ENCODE assay signal across 33 cellular contexts in genomic region chr9:114745879-114746550, GRCh38. TPM values are rescaled to one million over a fixed set of nuclear protein-coding genes. Genes with fewer than 3 reads are reported as not detected.
DNase-seq lines count a peak whose midpoint lies in the region; ATAC-seq, FAIRE-seq and TF ChIP-seq lines count a peak whose summit lies in the region.
"Had no signal": no experiment of that assay in that cellular context is flagged by ENCODE, and none has a peak within 500 bp of the region (broad histone marks: within the 10 kb centered on the region; RNA-seq: fewer than 3 reads in every experiment).

No MANE protein-coding gene starts in this region.

- no peak overlapping the region for H3K4me3 Mint-ChIP-seq in activated naive CD4-positive, alpha-beta T cell treated with anti-CD3 and anti-CD28 coated beads, Interleukin-2, amount 50 U/mL, for 24 hours
- H3K4me3 Mint-ChIP-seq: activated T-cell treated with anti-CD3 and anti-CD28 coated beads, Interleukin-2, amount 50 U/mL, for 24 hours; effector memory CD8-positive, alpha-beta T cell; naive thymus-derived CD4-positive, alpha-beta T cell; T-helper 1 cell treated with Interleukin-12 subunit alpha and Interleukin-12 subunit beta and Interleukin-4 antibody, amounts not matched to agents 30 μg/mL and 1 μg/mL, for 36 hours had no signal

- H3K36me3 ChIP-seq in endothelial cell of umbilical vein (ENCODE audit: control insufficient read depth in 2 of 2, extremely low read depth in 1 of 2, insufficient read depth in 2 of 2, low read length in 2 of 2) (no peaks in the 10 kb centered on the region), esophagus squamous epithelium (no peaks in the 10 kb centered on the region)
- H3K36me3 ChIP-seq: adrenal gland, breast epithelium, colonic mucosa, esophagus muscularis mucosa, gastrocnemius medialis, HAP-1, left ventricle myocardium inferior, stomach, tibial nerve had no signal

- intact Hi-C loops in endothelial cell of umbilical vein (cut with micrococcal nuclease): loop anchor here (1.0 kb wide), 2 partner anchors 33 to 147 kb away; no protein-coding TSS in a partner anchor
- intact Hi-C loops in esophagus squamous epithelium (cut with DNase I): no loop called here

- no peaks in the 10 kb centered on the region for H4K20me1 ChIP-seq in endothelial cell of umbilical vein (replicated peaks; ENCODE audit: control insufficient read depth, extremely low read depth, insufficient read depth, low read length)

- H3K27me3 ChIP-seq in endothelial cell of umbilical vein (ENCODE audit: control insufficient read depth in 2 of 2, insufficient read depth in 2 of 2, low read length in 2 of 2) (no peaks in the 10 kb centered on the region), esophagus squamous epithelium (no peaks in the 10 kb centered on the region)
- H3K27me3 ChIP-seq: adrenal gland, breast epithelium, colonic mucosa, esophagus muscularis mucosa, gastrocnemius medialis, stomach, tibial nerve had no signal

- POLR2A ChIA-PET in RWPE1 (lab: Yijun Ruan, JAX; ENCODE audit: low non-redundant PET) (no interaction called here), endothelial cell of umbilical vein (lab: Charles Lee) (no interaction called here)

- TF ChIP-seq POLR2A in endothelial cell of umbilical vein (IDR thresholded peaks at IDR 0.05; ENCODE audit: low read depth, low read length): no peak
- TF ChIP-seq POLR2A in esophagus squamous epithelium (IDR thresholded peaks at IDR 0.05): no peak

- FAIRE-seq in endothelial cell of umbilical vein (lab: Jason Lieb, UNC): no peak
- FAIRE-seq: GM12892, islet of Langerhans had no signal

- H3K27me3 Mint-ChIP-seq in activated naive CD4-positive, alpha-beta T cell treated with anti-CD3 and anti-CD28 coated beads, Interleukin-2, amount 50 U/mL, for 24 hours: no peaks in the 10 kb centered on the region
- H3K27me3 Mint-ChIP-seq: activated T-cell treated with anti-CD3 and anti-CD28 coated beads, Interleukin-2, amount 50 U/mL, for 24 hours; effector memory CD8-positive, alpha-beta T cell; naive thymus-derived CD4-positive, alpha-beta T cell had no signal

- no peak for DNase-seq in activated naive CD4-positive, alpha-beta T cell (lab: John Stamatoyannopoulos, UW)
- DNase-seq in RWPE1 (ENCODE audit: low spot score) (no peak), endothelial cell of umbilical vein (ENCODE audit: low read depth, low spot score) (no peak), esophagus squamous epithelium (lab: John Stamatoyannopoulos, UW) (no peak)
- no peak for DNase-seq in stimulated activated naive CD8-positive, alpha-beta T cell treated with anti-CD3 and anti-CD28 coated beads, Interleukin-15, Interleukin-2, amounts not matched to agents 100 U/mL and 50 U/mL, for 24 hours
- DNase-seq in activated CD8-positive, alpha-beta memory T cell treated with anti-CD3 and anti-CD28 coated beads for 24 hours: no peak
- DNase-seq: activated T-cell treated with anti-CD3 and anti-CD28 coated beads, Interleukin-2, amount 50 U/mL, for 24 hours; adrenal gland; C1 segment of cervical spinal cord; Caco-2; colonic mucosa; effector memory CD8-positive, alpha-beta T cell; gastrocnemius medialis; left ventricle myocardium inferior; naive thymus-derived CD4-positive, alpha-beta T cell; NCI-H187; NCI-H524 treated with DMSO at 0.1 percent for 48 hours; right cardiac atrium; stimulated activated CD4-positive, alpha-beta T cell treated with anti-CD3 and anti-CD28 coated beads, Interleukin-12 subunit alpha, Interleukin-12 subunit beta, amount 100 ng/mL, for 4 hours; stomach had no signal

- no peaks in the 10 kb centered on the region for H3K9me1 ChIP-seq in endothelial cell of umbilical vein (replicated peaks; ENCODE audit: control insufficient read depth, extremely low read depth, insufficient read depth, low read length)

- H3K4me1 ChIP-seq in endothelial cell of umbilical vein (ENCODE audit: control insufficient read depth, extremely low read depth, insufficient read depth, low read length) (peaks cover 9% of the 10 kb centered on the region), esophagus squamous epithelium (peaks cover 0 to 8% (median 0%) of the 10 kb centered on the region in 3 donors)
- H3K4me1 ChIP-seq: adrenal gland, breast epithelium, Caco-2, colonic mucosa, gastrocnemius medialis, left ventricle myocardium inferior, parathyroid adenoma had no signal

- H3K4me3 ChIP-seq in endothelial cell of umbilical vein (replicated peaks in 1 of 3; ENCODE audit: insufficient read depth in 1 of 3, low read depth in 1 of 3, low read length in 3 of 3) (no peak overlapping the region), esophagus squamous epithelium (no peak overlapping the region)
- H3K4me3 ChIP-seq: adrenal gland, breast epithelium, colonic mucosa, esophagus muscularis mucosa, gastrocnemius medialis, HAP-1, left ventricle myocardium inferior, stomach, tibial nerve had no signal

- no peak overlapping the region for H3K4me2 ChIP-seq in endothelial cell of umbilical vein (ENCODE audit: insufficient read depth, low read length)

- no TSS peak for BruUV-seq in endothelial cell of umbilical vein (replicated peaks; lab: Mats Ljungman, UMichigan)

- WGBS in esophagus squamous epithelium, 2 donors: 63 to 76% methylated on average over 1 to 2 of the region's 3 CpGs

- CTCF ChIA-PET in RWPE1 (lab: Yijun Ruan, JAX) (interaction anchor here (1.3 kb wide), 1 partner anchor 161 kb away, joined by 4 read pairs; no protein-coding TSS in a partner anchor), endothelial cell of umbilical vein (lab: Charles Lee) (interaction anchor here (1.3 to 3.1 kb wide), 3 partner anchors 67 to 165 kb away, joined by 3 to 16 read pairs (median 4); no protein-coding TSS in a partner anchor)

- no peak overlapping the region for H3K9ac ChIP-seq in endothelial cell of umbilical vein (replicated peaks; ENCODE audit: extremely low read depth, insufficient read depth, low read length)
- H3K9ac ChIP-seq: parathyroid adenoma had no signal

- peaks cover 4% of the 10 kb centered on the region for H3K9me3 Mint-ChIP-seq in activated naive CD4-positive, alpha-beta T cell treated with anti-CD3 and anti-CD28 coated beads, Interleukin-2, amount 50 U/mL, for 24 hours
- H3K9me3 Mint-ChIP-seq: activated T-cell treated with anti-CD3 and anti-CD28 coated beads, Interleukin-2, amount 50 U/mL, for 24 hours; effector memory CD8-positive, alpha-beta T cell had no signal

- H3K79me2 ChIP-seq in endothelial cell of umbilical vein (ENCODE audit: control insufficient read depth, insufficient read depth, low read length): no peaks in the 10 kb centered on the region
- H3K79me2 ChIP-seq: parathyroid adenoma had no signal

- H3K36me3 Mint-ChIP-seq in activated naive CD4-positive, alpha-beta T cell treated with anti-CD3 and anti-CD28 coated beads, Interleukin-2, amount 50 U/mL, for 24 hours: no peaks in the 10 kb centered on the region

- H3K9me3 ChIP-seq in endothelial cell of umbilical vein (replicated peaks; ENCODE audit: control insufficient read depth, insufficient read depth, low read length) (no peaks in the 10 kb centered on the region), esophagus squamous epithelium (no peaks in the 10 kb centered on the region)
- H3K9me3 ChIP-seq: adrenal gland, breast epithelium, Caco-2, colonic mucosa, esophagus muscularis mucosa, gastrocnemius medialis, HAP-1, left ventricle myocardium inferior, stomach, tibial nerve had no signal

- peak overlapping the region; percentile 14 for H3K27ac Mint-ChIP-seq in activated naive CD4-positive, alpha-beta T cell treated with anti-CD3 and anti-CD28 coated beads, Interleukin-2, amount 50 U/mL, for 24 hours
- H3K27ac Mint-ChIP-seq: activated T-cell treated with anti-CD3 and anti-CD28 coated beads, Interleukin-2, amount 50 U/mL, for 24 hours; effector memory CD8-positive, alpha-beta T cell; T-helper 1 cell treated with Interleukin-12 subunit alpha and Interleukin-12 subunit beta and Interleukin-4 antibody, amounts not matched to agents 30 μg/mL and 1 μg/mL, for 36 hours had no signal

- H3K4me1 Mint-ChIP-seq in activated naive CD4-positive, alpha-beta T cell treated with anti-CD3 and anti-CD28 coated beads, Interleukin-2, amount 50 U/mL, for 24 hours: peaks cover 21% of the 10 kb centered on the region

- peak overlapping the region; percentile 42 for H3K27ac ChIP-seq in RWPE1
- H3K27ac ChIP-seq in endothelial cell of umbilical vein (ENCODE audit: insufficient read depth, low read depth, low read length): peak overlapping the region; percentile 12
- no peak overlapping the region for H3K27ac ChIP-seq in esophagus squamous epithelium
- H3K27ac ChIP-seq: adrenal gland, breast epithelium, colonic mucosa, esophagus muscularis mucosa, gastrocnemius medialis, left ventricle myocardium inferior, parathyroid adenoma, stomach, VCaP had no signal

- ATAC-seq in stimulated activated naive CD8-positive, alpha-beta T cell treated with anti-CD3 and anti-CD28 coated beads, Interleukin-15, Interleukin-2, amounts not matched to agents 100 U/mL and 50 U/mL, for 24 hours: peak; percentile 93
- no peak for ATAC-seq in GM18498 (IDR thresholded peaks at IDR 0.05; ENCODE audit: unreplicated experiment)
- ATAC-seq: effector memory CD8-positive, alpha-beta T cell; gastrocnemius medialis; naive thymus-derived CD4-positive, alpha-beta T cell had no signal

- dilution Hi-C loops in endothelial cell of umbilical vein (cut with MboI; ENCODE audit: extremely low pct_ligation_motif_present, low sequenced_read_pairs): no loop called here

- TF ChIP-seq CTCF in RWPE1 (conservative IDR thresholded peaks at IDR 0.05; ENCODE audit: low read depth): no peak
- no peak for TF ChIP-seq CTCF in endothelial cell of umbilical vein (IDR thresholded peaks at IDR 0.05; ENCODE audit: extremely low read depth in 1 of 2, insufficient read depth in 1 of 2, low read depth in 1 of 2, low read length in 2 of 2)
- TF ChIP-seq CTCF in esophagus squamous epithelium (IDR thresholded peaks at IDR 0.05): no peak

- peak overlapping the region; percentile 49 for H2AFZ ChIP-seq in endothelial cell of umbilical vein (ENCODE audit: low read depth, low read length)
- H2AFZ ChIP-seq: parathyroid adenoma had no signal

TF ChIP-seq in endothelial cell of umbilical vein, 7 proteins besides CTCF, POLR2A, EP300 and RAD21:
- peak; percentile 28 for TF ChIP-seq GATA2 (IDR thresholded peaks at IDR 0.05; ENCODE audit: insufficient read depth, insufficient read length, low read depth, low read length)
- TF ChIP-seq MYC (IDR thresholded peaks at IDR 0.05; ENCODE audit: low read depth, low read length): no peak

RNA-seq across cellular contexts. Expression of gene TNFSF15, which starts 59.8 kb away (rescaled TPM):
- total RNA-seq in endothelial cell of umbilical vein (13.6 and 14.3 TPM in 2 replicates), esophagus squamous epithelium (1 to 10 TPM; 1.4 to 2.3 (median 1.5) TPM)
- 7.3 and 8.4 TPM in 2 replicates for polyA plus RNA-seq in endothelial cell of umbilical vein
- 6.1 and 7.4 TPM in 2 replicates for polyA plus RNA-seq in endothelial cell of umbilical vein (2011; cell fraction: cytosol; rRNA removed)
- polyA plus RNA-seq in endothelial cell of umbilical vein (2011; cell fraction: nucleus; rRNA removed): 19.5 and 23.9 TPM in 2 replicates
- polyA plus RNA-seq in endothelial cell of umbilical vein (2012): 25.3 and 36.9 TPM in 2 replicates
- 16.4 and 19.0 TPM in 2 replicates for polyA minus RNA-seq in endothelial cell of umbilical vein
- not detected for polyA minus RNA-seq in endothelial cell of umbilical vein (2011; cell fraction: cytosol; rRNA and poly(A)+ RNA removed)
- polyA minus RNA-seq in endothelial cell of umbilical vein (2011; cell fraction: nucleus; rRNA and poly(A)+ RNA removed): 20.4 and 25.1 TPM in 2 replicates
- total RNA-seq: Daoy, gastrocnemius medialis, SK-MEL-5 had no signal
- polyA plus RNA-seq: naive thymus-derived CD4-positive, alpha-beta T cell had no signal

Comparison
In these comparisons a context has a peak if more than half of its experiments do, and no peak if none do; other contexts are left out.
1. H3K27ac ChIP-seq: peak in RWPE1 (single experiment) and endothelial cell of umbilical vein (single experiment); none in esophagus squamous epithelium (0 of 4).